18 cellular contexts compared by ENCODE assay signal in the genomic region with DNA sequence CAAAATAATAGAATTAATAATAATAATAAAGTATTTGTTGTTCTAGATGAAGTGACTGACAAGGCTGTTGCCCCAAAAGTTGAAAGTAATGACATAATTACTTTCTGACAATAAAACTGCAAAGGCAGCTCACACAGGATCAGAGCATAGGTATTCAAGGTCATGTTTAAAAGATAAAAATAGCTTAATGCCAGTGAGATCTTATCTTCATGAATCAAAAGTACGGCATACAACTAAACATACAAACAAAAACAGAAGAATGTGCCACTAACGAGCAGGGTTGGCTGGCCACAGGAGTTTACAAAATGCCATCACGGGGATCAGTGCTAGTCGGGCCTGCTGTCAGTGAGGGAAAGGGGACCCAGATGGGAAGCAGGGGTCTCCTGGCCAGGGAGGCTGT. TPM values are rescaled to one million over a fixed set of nuclear protein-coding genes. Genes with fewer than 3 reads are reported as not detected.
DNase-seq lines count a peak whose midpoint lies in the region; ATAC-seq and TF ChIP-seq lines count a peak whose summit lies in the region.
"Had no signal": no experiment of that assay in that cellular context is flagged by ENCODE, and none has a peak within 500 bp of the region (broad histone marks: within the 10 kb centered on the region; RNA-seq: fewer than 3 reads in every experiment).

No MANE protein-coding gene starts in this region.

- peaks cover 16% of the 10 kb centered on the region for H3K4me1 ChIP-seq in Panc1 (ENCODE audit: control insufficient read depth, insufficient read depth, low read length)
- no peaks in the 10 kb centered on the region for H3K4me1 ChIP-seq in parathyroid adenoma
- H3K4me1 ChIP-seq: A549 had no signal

- H2AFZ ChIP-seq in parathyroid adenoma: no peak overlapping the region

- H3K4me2 ChIP-seq in parathyroid adenoma (ENCODE audit: low read length): peak overlapping the region; percentile 24
- H3K4me2 ChIP-seq: A549 had no signal

- H3K79me2 ChIP-seq in parathyroid adenoma: no peaks in the 10 kb centered on the region

- intact Hi-C loops in Panc1 (cut with micrococcal nuclease; ENCODE audit: unreplicated experiment): no loop called here

- H3K9me3 ChIP-seq in Panc1 (ENCODE audit: control insufficient read depth, insufficient read depth, low read depth, low read length) (no peaks in the 10 kb centered on the region), parathyroid adenoma (ENCODE audit: control insufficient read depth, low read length) (no peaks in the 10 kb centered on the region)
- H3K9me3 ChIP-seq: A549 had no signal

- H3K4me3 ChIP-seq in LNCaP clone FGC (ENCODE audit: low read depth, low read length) (no peak overlapping the region), Panc1 (ENCODE audit: low read depth in 2 of 2, low read length in 2 of 2) (no peak overlapping the region), parathyroid adenoma (ENCODE audit: low read depth, low read length) (no peak overlapping the region)
- H3K4me3 ChIP-seq: A549 had no signal

- ATAC-seq in Panc1 (no peak), omental fat pad (ENCODE audit: low FRiP score) (no peak)
- ATAC-seq: A549 had no signal

- in situ Hi-C loops in Panc1 (cut with HindIII; ENCODE audit: low pct_unique_long_range_greater_than_20kb, low sequenced_read_pairs): no loop called here

- H3K27me3 ChIP-seq in Panc1 (ENCODE audit: control insufficient read depth, insufficient read depth, low read length) (no peaks in the 10 kb centered on the region), parathyroid adenoma (ENCODE audit: control insufficient read depth, insufficient read depth, low read length) (no peaks in the 10 kb centered on the region)

- CTCF ChIA-PET in Panc1 (lab: Charles Lee): no interaction called here

- no peaks in the 10 kb centered on the region for H3K36me3 ChIP-seq in Panc1 (ENCODE audit: control insufficient read depth, insufficient read depth, low read length)
- no peaks in the 10 kb centered on the region for H3K36me3 ChIP-seq in parathyroid adenoma (ENCODE audit: control insufficient read depth, insufficient read depth, low read length)

- POLR2A ChIA-PET in Panc1 (lab: Charles Lee): no interaction called here

- TF ChIP-seq CTCF in LNCaP clone FGC (IDR thresholded peaks at IDR 0.05; ENCODE audit: control insufficient read depth, extremely low read depth, insufficient read depth): no peak
- TF ChIP-seq CTCF in Panc1 (IDR thresholded peaks at IDR 0.05): no peak
- no peak for TF ChIP-seq CTCF in parathyroid adenoma (IDR thresholded peaks at IDR 0.05)
- no peak for TF ChIP-seq CTCF in omental fat pad (IDR thresholded peaks at IDR 0.05)

- DNase-seq in LNCaP clone FGC (ENCODE audit: low read depth) (peak; percentile 95), Panc1 (ENCODE audit: low read depth, low spot score) (no peak), omental fat pad (ENCODE audit: low spot score) (no peak), NCI-H1930 (lab: John Stamatoyannopoulos, UW) (no peak), SK-N-DZ (ENCODE audit: low spot score) (no peak)
- DNase-seq in activated CD8-positive, alpha-beta memory T cell treated with anti-CD3 and anti-CD28 coated beads, Interleukin-2, amount 50 U/mL, for 4 hours: no peak
- DNase-seq: AML-193; CD4-positive, alpha-beta memory T cell; DMS153; DMS79; GDM1; H9 had no signal

- no TSS peak for BruUV-seq in Panc1 (replicated peaks; lab: Mats Ljungman, UMichigan)

- H3K27ac ChIP-seq in Panc1 (ENCODE audit: low read length): peak overlapping the region; percentile 39; the same call in 1 of the 2 replicates
- H3K27ac ChIP-seq in parathyroid adenoma: no peak overlapping the region
- H3K27ac ChIP-seq: A549, HL-60 had no signal

- no peak overlapping the region for H3K9ac ChIP-seq in parathyroid adenoma

RNA-seq across cellular contexts. Expression of a gene that starts 22.4 kb away (rescaled TPM):
- total RNA-seq in Panc1 (2021; ENCODE audit: unreplicated experiment) (111 TPM), omental fat pad (not detected)
- 92.3 TPM for polyA plus RNA-seq in Panc1 (2012; ENCODE audit: insufficient read length)
- not detected in 2 replicates for polyA plus RNA-seq in SK-N-DZ (2014; cell fraction: cytosol; rRNA removed)
- not detected in 2 replicates for polyA plus RNA-seq in SK-N-DZ (2014; cell fraction: nucleus; rRNA removed)
- total RNA-seq: CD4-positive, alpha-beta memory T cell; HT1080 had no signal
- polyA plus RNA-seq: A549; BJ; CD14-positive monocyte; CD4-positive, alpha-beta memory T cell had no signal

Comparison
In these comparisons a context has a peak if more than half of its experiments do, and no peak if none do; other contexts are left out.
1. RNA of a gene that starts 22.4 kb away (total RNA-seq): 111 TPM in Panc1 (single experiment); not detected in omental fat pad; every median in the first group is over 100 times any median in the second.